8 cellular contexts compared by ENCODE assay signal in the genomic region with DNA sequence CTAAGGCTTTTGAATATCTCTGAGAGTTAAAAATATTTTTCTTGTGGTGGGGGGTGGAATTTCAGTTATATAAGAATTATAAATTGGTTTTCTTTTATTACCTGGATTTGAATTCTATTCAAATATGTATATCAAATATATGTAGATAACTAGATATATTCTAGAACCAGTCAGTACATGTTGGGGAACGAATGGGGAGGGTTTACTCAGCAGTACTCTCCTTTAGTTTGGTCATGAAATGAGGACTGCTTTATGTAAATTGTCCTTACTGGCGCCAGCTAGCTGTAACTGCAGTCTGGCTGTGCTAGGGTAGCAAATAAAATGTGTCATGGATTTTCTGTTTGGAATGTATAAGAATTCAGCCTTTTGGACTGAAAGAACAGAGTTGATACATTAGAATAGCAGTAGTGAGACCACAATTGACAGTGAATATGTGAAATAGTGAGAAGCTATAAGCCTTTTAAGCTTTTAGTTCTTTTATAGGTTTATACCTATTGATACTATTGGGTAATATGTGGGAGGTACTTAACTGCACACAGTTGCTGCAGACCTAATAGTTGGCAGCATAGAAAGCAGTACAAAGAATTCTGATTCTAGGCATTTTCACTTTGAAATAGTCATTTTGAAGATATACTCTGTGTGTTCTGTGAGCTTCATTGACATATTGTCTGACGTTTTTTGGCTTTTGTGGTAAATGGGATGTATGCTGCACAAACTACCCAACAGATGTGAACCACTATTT. TPM values are rescaled to one million over a fixed set of nuclear protein-coding genes. Genes with fewer than 3 reads are reported as not detected.
DNase-seq lines count a peak whose midpoint lies in the region; ATAC-seq and TF ChIP-seq lines count a peak whose summit lies in the region.

No MANE protein-coding gene starts in this region.

- H3K4me1 Mint-ChIP-seq in activated naive CD8-positive, alpha-beta T cell treated with anti-CD3 and anti-CD28 coated beads, Interleukin-2, amount 10 ng/mL, durations not matched to agents 7 days and 5 days: peaks cover 61% of the 10 kb centered on the region

- no peaks in the 10 kb centered on the region for H3K27me3 Mint-ChIP-seq in activated naive CD8-positive, alpha-beta T cell treated with anti-CD3 and anti-CD28 coated beads, Interleukin-2, amount 10 ng/mL, durations not matched to agents 7 days and 5 days

- peak overlapping the region; percentile 89 for H3K27ac Mint-ChIP-seq in activated naive CD8-positive, alpha-beta T cell treated with anti-CD3 and anti-CD28 coated beads, Interleukin-2, amount 10 ng/mL, durations not matched to agents 7 days and 5 days

- H3K27me3 ChIP-seq in left ventricle myocardium inferior (ENCODE audit: low read depth) (no peaks in the 10 kb centered on the region), rectal smooth muscle tissue (ENCODE audit: control insufficient read depth, insufficient read depth, low read length) (no peaks in the 10 kb centered on the region)

- no peak overlapping the region for H3K9ac ChIP-seq in rectal smooth muscle tissue (ENCODE audit: low read length)

- H3K36me3 Mint-ChIP-seq in activated naive CD8-positive, alpha-beta T cell treated with anti-CD3 and anti-CD28 coated beads, Interleukin-2, amount 10 ng/mL, durations not matched to agents 7 days and 5 days: peaks cover 43% of the 10 kb centered on the region

- ATAC-seq in GM19328 (IDR thresholded peaks at IDR 0.05; ENCODE audit: unreplicated experiment) (peak; percentile 44), HG03342 (IDR thresholded peaks at IDR 0.05; ENCODE audit: unreplicated experiment) (peak; percentile 69)
- ATAC-seq in activated naive CD8-positive, alpha-beta T cell treated with anti-CD3 and anti-CD28 coated beads, Interleukin-2, amount 10 ng/mL, durations not matched to agents 7 days and 5 days (ENCODE audit: low read depth): peak; percentile 76

- intact Hi-C loops in left ventricle myocardium inferior (cut with micrococcal nuclease): no loop called here

- H3K9me3 Mint-ChIP-seq in activated naive CD8-positive, alpha-beta T cell treated with anti-CD3 and anti-CD28 coated beads, Interleukin-2, amount 10 ng/mL, durations not matched to agents 7 days and 5 days: no peaks in the 10 kb centered on the region

- peaks cover 60% of the 10 kb centered on the region for H3K4me1 ChIP-seq in left ventricle myocardium inferior
- peaks cover 12% of the 10 kb centered on the region for H3K4me1 ChIP-seq in rectal smooth muscle tissue (ENCODE audit: control insufficient read depth, insufficient read depth, low read length)

- H3K36me3 ChIP-seq in left ventricle myocardium inferior: peaks cover 6% of the 10 kb centered on the region
- no peaks in the 10 kb centered on the region for H3K36me3 ChIP-seq in rectal smooth muscle tissue (ENCODE audit: control insufficient read depth, insufficient read depth, low read length)

- H3K27ac ChIP-seq in left ventricle myocardium inferior (replicated peaks) (peak overlapping the region; percentile 68), rectal smooth muscle tissue (ENCODE audit: low read depth, low read length) (peak overlapping the region; percentile 49)

- H3K4me3 Mint-ChIP-seq in activated naive CD8-positive, alpha-beta T cell treated with anti-CD3 and anti-CD28 coated beads, Interleukin-2, amount 10 ng/mL, durations not matched to agents 7 days and 5 days: peak overlapping the region; percentile 83

- peaks cover 14% of the 10 kb centered on the region for H3K9me3 ChIP-seq in left ventricle myocardium inferior (replicated peaks)

- DNase-seq in DMS53 (lab: John Stamatoyannopoulos, UW) (peak; percentile 91), NCI-H510A (lab: John Stamatoyannopoulos, UW) (peak; percentile 28), left ventricle myocardium inferior (no peak), middle frontal gyrus (ENCODE audit: extremely low spot score, low spot score) (no peak)
- DNase-seq in activated naive CD8-positive, alpha-beta T cell treated with anti-CD3 and anti-CD28 coated beads, Interleukin-2, amount 10 ng/mL, durations not matched to agents 7 days and 5 days: no peak

- H3K4me3 ChIP-seq in left ventricle myocardium inferior: peak overlapping the region; percentile 51
- H3K4me3 ChIP-seq in rectal smooth muscle tissue (ENCODE audit: low read length): peak overlapping the region; percentile 34

- POLR2A ChIA-PET in activated naive CD8-positive, alpha-beta T cell treated with anti-CD3 and anti-CD28 coated beads, Interleukin-2, amount 10 ng/mL, durations not matched to agents 7 days and 5 days (lab: Charles Lee): interaction anchor here (0.8 to 4.0 kb wide), 10 partner anchors 9 to 379 kb away, joined by 3 to 55 read pairs (median 9); a partner anchor contains a TSS

- peak; percentile 44 for TF ChIP-seq CTCF in left ventricle myocardium inferior (IDR thresholded peaks at IDR 0.05; ENCODE audit: borderline replicate concordance)

RNA-seq across cellular contexts. Expression of a gene that starts 29.0 kb away (rescaled TPM):
- 100 to 1,000 TPM; 149 to 172 TPM for total RNA-seq in activated naive CD8-positive, alpha-beta T cell treated with anti-CD3 and anti-CD28 coated beads, Interleukin-2, amount 10 ng/mL, durations not matched to agents 7 days and 5 days
- 64.3 TPM for total RNA-seq in left ventricle myocardium inferior

Comparison
In these comparisons a context has a peak if more than half of its experiments do, and no peak if none do; other contexts are left out.
1. DNase-seq: peak in DMS53 (single experiment) and NCI-H510A (single experiment); none in activated naive CD8-positive, alpha-beta T cell treated with anti-CD3 and anti-CD28 coated beads, Interleukin-2, amount 10 ng/mL, durations not matched to agents 7 days and 5 days (single experiment), left ventricle myocardium inferior (single experiment) and middle frontal gyrus (single experiment).
2. Peak in every context shown above with its lines, with median percentiles within 50 percentile points of each other: ATAC-seq.